In genomic region chr2:133794114-133794513, GRCh38 we compare ENCODE assay signal across 25 cellular contexts.
"Had no signal": no experiment of that assay in that cellular context is flagged by ENCODE, and none has a peak within 500 bp of the region (broad histone marks: within the 10 kb centered on the region; RNA-seq: fewer than 3 reads in every experiment).

No MANE protein-coding gene starts in this region.

- H3K27ac ChIP-seq: colonic mucosa, epithelial cell of prostate, esophagus squamous epithelium, gastrocnemius medialis, heart right ventricle, left lung, lower lobe of right lung had no signal

- H3K4me3 ChIP-seq: colonic mucosa, esophagus squamous epithelium, gastrocnemius medialis, heart right ventricle, left lung, lower lobe of right lung, mucosa of descending colon had no signal

- FAIRE-seq: endometrium, islet of Langerhans had no signal

- H3K9me3 ChIP-seq: colonic mucosa, gastrocnemius medialis had no signal

- ATAC-seq: effector memory CD8-positive, alpha-beta T cell; esophagus mucosa; gastrocnemius medialis; heart right ventricle; left cardiac atrium; left lung; left ventricle myocardium superior; lower lobe of right lung; mucosa of descending colon had no signal

- DNase-seq: colonic mucosa; cortex of kidney; effector CD8-positive, alpha-beta T cell; effector memory CD8-positive, alpha-beta T cell; endodermal cell; erythroblast; esophagus squamous epithelium; foreskin fibroblast; foreskin melanocyte; gastrocnemius medialis; glutamatergic neuron; head of caudate nucleus; heart right ventricle; hippocampal formation; left cardiac atrium; left lung; left ventricle myocardium superior; lower lobe of right lung; mesenchymal stem cell; mucosa of descending colon; naive B cell had no signal

- H3K27me3 ChIP-seq: colonic mucosa, gastrocnemius medialis, heart right ventricle, left lung had no signal

- H3K4me1 ChIP-seq: colonic mucosa, esophagus squamous epithelium, gastrocnemius medialis, heart right ventricle, left lung, lower lobe of right lung had no signal

- H3K36me3 ChIP-seq: colonic mucosa, esophagus squamous epithelium, gastrocnemius medialis, heart right ventricle, left lung, lower lobe of right lung had no signal
